Comparison of ENCODE assay signal across 8 cellular contexts in genomic region chr6:48840896-48841295, GRCh38.
"Had no signal": no experiment of that assay in that cellular context is flagged by ENCODE, and none has a peak within 500 bp of the region (broad histone marks: within the 10 kb centered on the region; RNA-seq: fewer than 3 reads in every experiment).

No MANE protein-coding gene starts in this region.

- H3K27ac ChIP-seq: GM23248 had no signal

- H3K4me3 ChIP-seq: GM23248, HAP-1 had no signal

- H3K4me1 ChIP-seq: HAP-1 had no signal

- ATAC-seq: HepG2 had no signal

- DNase-seq: GM23248, GOT3, H7, HFFc6, Kasumi-1, KG1 had no signal

- H3K36me3 ChIP-seq: HAP-1 had no signal
